In the genomic region with DNA sequence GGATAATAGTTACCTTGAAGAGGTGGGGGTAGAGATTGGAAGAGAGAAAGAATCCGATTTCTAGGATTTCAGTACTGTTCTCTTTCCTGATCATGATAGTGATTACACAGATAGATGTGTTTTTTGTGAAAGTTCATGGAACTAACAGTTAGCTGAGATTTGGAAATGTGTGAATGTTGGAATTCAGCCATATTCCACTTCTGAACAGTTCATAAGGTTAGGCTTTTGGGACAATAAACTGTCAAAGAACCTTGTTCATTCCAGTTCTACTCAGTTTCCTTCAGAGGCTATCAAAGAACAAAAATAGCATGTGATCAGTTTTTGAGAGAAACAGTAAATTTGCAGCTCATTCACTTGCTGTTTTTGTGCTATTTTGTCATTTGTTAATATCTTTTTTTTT, we compare ENCODE assay signal across 23 cellular contexts.
"Had no signal": no experiment of that assay in that cellular context is flagged by ENCODE, and none has a peak within 500 bp of the region (broad histone marks: within the 10 kb centered on the region; RNA-seq: fewer than 3 reads in every experiment).

No MANE protein-coding gene starts in this region.

- FAIRE-seq: endometrium, islet of Langerhans, keratinocyte had no signal

- ATAC-seq: effector memory CD8-positive, alpha-beta T cell; esophagus mucosa; gastrocnemius medialis; heart right ventricle; left cardiac atrium; lower lobe of right lung; naive thymus-derived CD4-positive, alpha-beta T cell had no signal

- DNase-seq: colonic mucosa; cortex of kidney; effector CD8-positive, alpha-beta T cell; effector memory CD8-positive, alpha-beta T cell; endodermal cell; erythroblast; esophagus squamous epithelium; foreskin fibroblast; foreskin melanocyte; gastrocnemius medialis; glutamatergic neuron; head of caudate nucleus; heart right ventricle; hippocampal formation; left cardiac atrium; left ventricle myocardium inferior; lower lobe of right lung; mesenchymal stem cell; naive thymus-derived CD4-positive, alpha-beta T cell had no signal
